In the genomic region with DNA sequence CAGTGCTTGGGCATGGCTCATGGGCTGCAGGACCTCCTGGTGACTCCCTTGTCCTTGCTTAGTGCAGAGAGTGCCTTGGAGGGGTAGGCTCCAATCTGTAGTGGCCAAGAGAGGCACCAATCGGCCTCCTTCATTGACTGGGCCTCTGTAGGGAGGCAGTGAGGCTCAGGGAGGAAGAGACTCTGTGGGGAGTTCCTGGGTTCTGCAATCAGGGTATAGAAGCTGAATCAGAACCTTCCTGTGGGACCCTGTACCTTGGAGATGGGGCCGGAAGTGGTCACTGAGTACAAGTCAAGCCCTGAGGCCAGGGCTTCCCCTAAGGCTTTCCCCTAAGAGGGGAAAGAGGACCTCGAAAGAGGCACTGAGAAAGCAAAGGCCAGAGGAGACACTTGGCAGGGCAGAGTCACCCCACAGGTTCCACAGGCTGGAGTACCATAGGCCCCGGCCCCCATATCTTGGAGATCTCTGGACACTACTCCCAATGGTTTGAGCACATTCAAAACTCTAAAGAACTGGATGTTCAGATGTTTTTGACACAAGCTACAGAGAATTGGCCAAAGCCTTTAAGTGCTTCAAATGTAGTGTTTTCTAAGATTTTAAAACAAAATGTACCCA, we compare ENCODE assay signal across 22 cellular contexts.
DNase-seq lines count a peak whose midpoint lies in the region; ATAC-seq and TF ChIP-seq lines count a peak whose summit lies in the region.
"Had no signal": no experiment of that assay in that cellular context is flagged by ENCODE, and none has a peak within 500 bp of the region (broad histone marks: within the 10 kb centered on the region; RNA-seq: fewer than 3 reads in every experiment).

No MANE protein-coding gene starts in this region.

- peak; percentile 70 for DNase-seq in GM13976 (ENCODE audit: low spot score)
- DNase-seq in NB4 (ENCODE audit: low read depth): peak; percentile 9
- DNase-seq in ACHN: no peak
- DNase-seq in CD4-positive, alpha-beta T cell: no peak
- DNase-seq in stimulated activated CD4-positive, alpha-beta T cell treated with anti-CD3 and anti-CD28 coated beads, Interleukin-15, amount 100 ng/mL, for 24 hours: no peak
- DNase-seq: activated CD4-positive, alpha-beta memory T cell treated with anti-CD3 and anti-CD28 coated beads, Interleukin-2, amount 10 ng/mL, durations not matched to agents 7 days and 5 days; activated CD4-positive, CD25-positive, alpha-beta regulatory T cell; activated T-cell treated with anti-CD3 and anti-CD28 coated beads, Interleukin-2, amount 50 U/mL, for 1 hour; left ventricle myocardium superior; MM.1S; NCI-H1694 treated with DMSO at 0.1 percent for 48 hours; NCI-H2227 treated with DMSO at 0.1 percent for 48 hours; nucleus accumbens; Peyer's patch; tibial artery had no signal

- ATAC-seq in GM21619 (IDR thresholded peaks at IDR 0.05; ENCODE audit: unreplicated experiment): peak; percentile 36
- peak; percentile 77 for ATAC-seq in stimulated activated memory B cell treated with anti-CD40 and anti-IgM and Interleukin-4, amounts not matched to agents 10 μg/mL and 1 μg/mL and 100 μg/mL, for 72 hours
- no peak for ATAC-seq in CD4-positive, alpha-beta T cell (ENCODE audit: poor library complexity)
- ATAC-seq: activated naive CD4-positive, alpha-beta T cell treated with anti-CD3 and anti-CD28 coated beads, Interleukin-2, amount 50 U/mL, for 72 hours; left ventricle myocardium superior; stimulated activated effector memory CD8-positive, alpha-beta T cell treated with anti-CD3 and anti-CD28 coated beads, Interleukin-12 subunit alpha, Interleukin-12 subunit beta, amount 100 ng/mL, for 72 hours had no signal

- no peaks in the 10 kb centered on the region for H3K27me3 ChIP-seq in CD4-positive, alpha-beta T cell (ENCODE audit: control insufficient read depth, insufficient read depth, low read length)
- H3K27me3 ChIP-seq: Peyer's patch, right atrium auricular region, tibial artery had no signal

- in situ Hi-C loops in GM13976 (cut with MboI; ENCODE audit: low sequenced_read_pairs, unreplicated experiment): no loop called here
- in situ Hi-C loops in ACHN (cut with HindIII; ENCODE audit: low pct_ligation_motif_present, low pct_unique_long_range_greater_than_20kb, low sequenced_read_pairs): no loop called here

- peaks cover 14% of the 10 kb centered on the region for H3K27me3 Mint-ChIP-seq in stimulated activated memory B cell treated with anti-CD40 and anti-IgM and Interleukin-4, amounts not matched to agents 10 μg/mL and 1 μg/mL and 100 μg/mL, for 72 hours
- H3K27me3 Mint-ChIP-seq in CD4-positive, alpha-beta T cell: no peaks in the 10 kb centered on the region
- H3K27me3 Mint-ChIP-seq: activated CD4-positive, alpha-beta memory T cell treated with anti-CD3 and anti-CD28 coated beads, Interleukin-2, amount 10 ng/mL, durations not matched to agents 7 days and 5 days had no signal

- H3K4me3 Mint-ChIP-seq in stimulated activated memory B cell treated with anti-CD40 and anti-IgM and Interleukin-4, amounts not matched to agents 10 μg/mL and 1 μg/mL and 100 μg/mL, for 72 hours: no peak overlapping the region
- no peak overlapping the region for H3K4me3 Mint-ChIP-seq in CD4-positive, alpha-beta T cell
- H3K4me3 Mint-ChIP-seq: activated CD4-positive, alpha-beta memory T cell treated with anti-CD3 and anti-CD28 coated beads, Interleukin-2, amount 10 ng/mL, durations not matched to agents 7 days and 5 days; stimulated activated effector memory CD8-positive, alpha-beta T cell treated with anti-CD3 and anti-CD28 coated beads, Interleukin-12 subunit alpha, Interleukin-12 subunit beta, amount 100 ng/mL, for 72 hours had no signal

- POLR2A ChIA-PET in CD4-positive, alpha-beta T cell (lab: Charles Lee): no interaction called here

- no peak for TF ChIP-seq POLR2A in NB4 (IDR thresholded peaks at IDR 0.05; ENCODE audit: extremely low read depth, insufficient read length)

- intact Hi-C loops in CD4-positive, alpha-beta T cell (cut with DNase I, micrococcal nuclease): no loop called here

- CTCF ChIA-PET in CD4-positive, alpha-beta T cell (lab: Charles Lee): no interaction called here

- no peak for TF ChIP-seq CTCF in GM13976 (IDR thresholded peaks at IDR 0.05; ENCODE audit: borderline replicate concordance, control extremely low read depth, extremely low read depth, insufficient read depth, missing control alignments)
- no peak for TF ChIP-seq CTCF in NB4 (IDR thresholded peaks at IDR 0.05; ENCODE audit: low read depth, low read length)
- no peak for TF ChIP-seq CTCF in CD4-positive, alpha-beta T cell (IDR thresholded peaks at IDR 0.05)

- H3K4me3 ChIP-seq in NB4 (ENCODE audit: low read depth, low read length): no peak overlapping the region
- H3K4me3 ChIP-seq: coronary artery, Peyer's patch, right atrium auricular region, SK-N-MC, tibial artery had no signal

- no peak overlapping the region for H3K27ac ChIP-seq in CD4-positive, alpha-beta T cell (ENCODE audit: low read depth, low read length)
- H3K27ac ChIP-seq: coronary artery, Peyer's patch, right atrium auricular region, SK-N-MC, tibial artery had no signal

- H3K9me3 ChIP-seq in CD4-positive, alpha-beta T cell (ENCODE audit: control insufficient read depth, low read length): no peaks in the 10 kb centered on the region
- H3K9me3 ChIP-seq: Peyer's patch, right atrium auricular region, tibial artery had no signal

- H3K4me1 Mint-ChIP-seq in stimulated activated memory B cell treated with anti-CD40 and anti-IgM and Interleukin-4, amounts not matched to agents 10 μg/mL and 1 μg/mL and 100 μg/mL, for 72 hours: peaks cover 53% of the 10 kb centered on the region
- H3K4me1 Mint-ChIP-seq in CD4-positive, alpha-beta T cell (ENCODE audit: low read depth): peaks cover 12% of the 10 kb centered on the region

- no peaks in the 10 kb centered on the region for H3K36me3 Mint-ChIP-seq in stimulated activated memory B cell treated with anti-CD40 and anti-IgM and Interleukin-4, amounts not matched to agents 10 μg/mL and 1 μg/mL and 100 μg/mL, for 72 hours
- H3K36me3 Mint-ChIP-seq in CD4-positive, alpha-beta T cell (ENCODE audit: low read depth): no peaks in the 10 kb centered on the region
- H3K36me3 Mint-ChIP-seq: activated naive CD4-positive, alpha-beta T cell treated with anti-CD3 and anti-CD28 coated beads, Interleukin-2, amount 50 U/mL, for 72 hours; stimulated activated effector memory CD8-positive, alpha-beta T cell treated with anti-CD3 and anti-CD28 coated beads, Interleukin-12 subunit alpha, Interleukin-12 subunit beta, amount 100 ng/mL, for 72 hours had no signal

- H3K27ac Mint-ChIP-seq in stimulated activated memory B cell treated with anti-CD40 and anti-IgM and Interleukin-4, amounts not matched to agents 10 μg/mL and 1 μg/mL and 100 μg/mL, for 72 hours: peak overlapping the region; percentile 74
- H3K27ac Mint-ChIP-seq in CD4-positive, alpha-beta T cell: no peak overlapping the region
- H3K27ac Mint-ChIP-seq: activated CD4-positive, alpha-beta memory T cell treated with anti-CD3 and anti-CD28 coated beads, Interleukin-2, amount 10 ng/mL, durations not matched to agents 7 days and 5 days; activated naive CD4-positive, alpha-beta T cell treated with anti-CD3 and anti-CD28 coated beads, Interleukin-2, amount 50 U/mL, for 72 hours; stimulated activated effector memory CD8-positive, alpha-beta T cell treated with anti-CD3 and anti-CD28 coated beads, Interleukin-12 subunit alpha, Interleukin-12 subunit beta, amount 100 ng/mL, for 72 hours had no signal

- no peaks in the 10 kb centered on the region for H3K9me3 Mint-ChIP-seq in stimulated activated memory B cell treated with anti-CD40 and anti-IgM and Interleukin-4, amounts not matched to agents 10 μg/mL and 1 μg/mL and 100 μg/mL, for 72 hours
- H3K9me3 Mint-ChIP-seq in CD4-positive, alpha-beta T cell: no peaks in the 10 kb centered on the region
- H3K9me3 Mint-ChIP-seq: activated naive CD4-positive, alpha-beta T cell treated with anti-CD3 and anti-CD28 coated beads, Interleukin-2, amount 50 U/mL, for 72 hours; stimulated activated effector memory CD8-positive, alpha-beta T cell treated with anti-CD3 and anti-CD28 coated beads, Interleukin-12 subunit alpha, Interleukin-12 subunit beta, amount 100 ng/mL, for 72 hours had no signal

Comparison
In these comparisons a context has a peak if more than half of its experiments do, and no peak if none do; other contexts are left out.
1. DNase-seq: peak in GM13976 (single experiment) and NB4 (single experiment); none in ACHN (single experiment), CD4-positive, alpha-beta T cell (0 of 10) and stimulated activated CD4-positive, alpha-beta T cell treated with anti-CD3 and anti-CD28 coated beads, Interleukin-15, amount 100 ng/mL, for 24 hours (single experiment).